12 cellular contexts compared by ENCODE assay signal in the genomic region with DNA sequence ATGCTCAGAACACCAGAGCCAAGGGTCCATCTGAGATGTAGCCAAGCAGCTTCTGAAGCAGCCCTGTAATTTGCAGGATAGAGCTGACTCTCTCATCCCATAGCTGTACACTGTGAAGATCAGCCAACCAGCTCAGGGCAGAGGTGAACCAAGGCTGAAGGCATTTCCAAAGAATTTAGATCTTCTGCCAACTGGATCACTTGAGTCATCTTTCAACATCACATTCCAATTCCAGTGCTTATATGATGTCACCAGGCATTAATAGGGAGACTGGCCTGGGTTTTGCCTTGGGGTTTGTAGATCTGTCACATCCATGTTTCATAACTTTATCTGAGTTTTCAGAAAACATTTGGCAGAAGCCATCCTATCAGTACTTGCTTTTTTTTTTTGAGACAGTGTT.
DNase-seq lines count a peak whose midpoint lies in the region; ATAC-seq, FAIRE-seq and TF ChIP-seq lines count a peak whose summit lies in the region.
"Had no signal": no experiment of that assay in that cellular context is flagged by ENCODE, and none has a peak within 500 bp of the region (broad histone marks: within the 10 kb centered on the region; RNA-seq: fewer than 3 reads in every experiment).

No MANE protein-coding gene starts in this region.

- no peak for TF ChIP-seq POLR2A in H54 (IDR thresholded peaks at IDR 0.05; ENCODE audit: low read depth, low read length)
- TF ChIP-seq POLR2A in heart left ventricle (IDR thresholded peaks at IDR 0.05) = no peak

- peak overlapping the region in 4 of 12 donors; percentile 2 to 41 (median 20) for H3K27ac ChIP-seq in heart left ventricle

- intact Hi-C loops in heart left ventricle (cut with DNase I) = no loop called here

- H3K27me3 ChIP-seq in adipocyte (replicated peaks; ENCODE audit: control insufficient read depth, insufficient read depth, low read length) = no peaks in the 10 kb centered on the region
- peaks cover 0 to 13% (median 0%) of the 10 kb centered on the region in 9 donors for H3K27me3 ChIP-seq in heart left ventricle
- peaks cover 29% of the 10 kb centered on the region for H3K27me3 ChIP-seq in BE2C

- FAIRE-seq in H54 (lab: Jason Lieb, UNC) = peak; percentile 94
- FAIRE-seq: frontal cortex had no signal

- no peak overlapping the region for H3K9ac ChIP-seq in adipocyte (ENCODE audit: low read length)

- ATAC-seq in heart left ventricle = peak; percentile 96 to 99 (median 98)

- DNase-seq in H54 (ENCODE audit: insufficient read length, low spot score) (peak; percentile 57), adipocyte (ENCODE audit: low read depth) (peak; percentile 91), heart left ventricle (peak in 4 of 5 donors; percentile 20 to 36 (median 29)), skeletal muscle cell (ENCODE audit: low read depth) (peak; percentile 81), 8988T (no peak), NOMO-1 treated with dmso at 0.1 percent for 144 hours (lab: John Stamatoyannopoulos, UW; ENCODE audit: unreplicated experiment) (no peak), BE2C (no peak)
- DNase-seq in activated CD4-positive, alpha-beta T cell treated with anti-CD3 and anti-CD28 coated beads, Interleukin-2, amount 50 U/mL, for 4 hours = no peak
- DNase-seq: activated CD4-positive, alpha-beta T cell treated with anti-CD3 and anti-CD28 coated beads for 1 hour; activated naive CD8-positive, alpha-beta T cell treated with anti-CD3 and anti-CD28 coated beads, Interleukin-2, amount 10 ng/mL, durations not matched to agents 7 days and 5 days; naive B cell had no signal

- H3K4me1 ChIP-seq in adipocyte (ENCODE audit: control insufficient read depth, insufficient read depth, low read length) = peaks cover 20% of the 10 kb centered on the region
- H3K4me1 ChIP-seq in heart left ventricle = peaks cover 0 to 4% (median 0%) of the 10 kb centered on the region in 12 donors
- H3K4me1 ChIP-seq in BE2C = no peaks in the 10 kb centered on the region

- H3K36me3 ChIP-seq in adipocyte (ENCODE audit: control insufficient read depth, insufficient read depth, low read length, severe bottlenecking) = no peaks in the 10 kb centered on the region
- H3K36me3 ChIP-seq in heart left ventricle = no peaks in the 10 kb centered on the region
- H3K36me3 ChIP-seq in BE2C = no peaks in the 10 kb centered on the region

- H3K9me3 ChIP-seq in adipocyte (ENCODE audit: control insufficient read depth, low read length) (no peaks in the 10 kb centered on the region), heart left ventricle (peaks cover 0 to 5% (median 0%) of the 10 kb centered on the region in 12 donors), BE2C (no peaks in the 10 kb centered on the region; the same call in 1 of the 2 replicates)

- H3K4me3 ChIP-seq in adipocyte (ENCODE audit: low read length) = no peak overlapping the region
- H3K4me3 ChIP-seq in heart left ventricle = no peak overlapping the region
- no peak overlapping the region for H3K4me3 ChIP-seq in skeletal muscle cell (ENCODE audit: low read depth, low read length)
- H3K4me3 ChIP-seq in BE2C (ENCODE audit: low read depth, low read length) = no peak overlapping the region

- TF ChIP-seq CTCF in heart left ventricle (IDR thresholded peaks at IDR 0.05) (no peak), BE2C (IDR thresholded peaks at IDR 0.05; ENCODE audit: low read depth, low read length) (no peak)

Comparison
In these comparisons a context has a peak if more than half of its experiments do, and no peak if none do; other contexts are left out.
1. DNase-seq: peak in H54 (single experiment), adipocyte (single experiment), heart left ventricle (4 of 5) and skeletal muscle cell (single experiment); none in 8988T (single experiment), NOMO-1 treated with dmso at 0.1 percent for 144 hours (single experiment), BE2C (single experiment) and activated CD4-positive, alpha-beta T cell treated with anti-CD3 and anti-CD28 coated beads, Interleukin-2, amount 50 U/mL, for 4 hours (0 of 2).